17 cellular contexts compared by ENCODE assay signal in genomic region chr3:58484722-58485069, GRCh38. TPM values are rescaled to one million over a fixed set of nuclear protein-coding genes. Genes with fewer than 3 reads are reported as not detected.
A peak's percentile ranks its signal among the peaks of the same experiment; 100 is the strongest.
DNase-seq lines count a peak whose midpoint lies in the region; ATAC-seq, FAIRE-seq and TF ChIP-seq lines count a peak whose summit lies in the region.
"Had no signal": no experiment of that assay in that cellular context is flagged by ENCODE, and none has a peak within 500 bp of the region (broad histone marks: within the 10 kb centered on the region; RNA-seq: fewer than 3 reads in every experiment).

No MANE protein-coding gene starts in this region.

- H3K9me3 Mint-ChIP-seq in GM23338, result no peaks in the 10 kb centered on the region; the same call in 2 of the 3 replicates
- peaks cover 15% of the 10 kb centered on the region for H3K9me3 Mint-ChIP-seq in neural progenitor cell
- no peaks in the 10 kb centered on the region for H3K9me3 Mint-ChIP-seq in activated CD8-positive, alpha-beta T cell treated with anti-CD3 and anti-CD28 coated beads for 36 hours
- no peaks in the 10 kb centered on the region for H3K9me3 Mint-ChIP-seq in osteocyte (ENCODE audit: unreplicated experiment)

- H3K27ac ChIP-seq in GM23338 (ENCODE audit: low read depth) (peak overlapping the region; percentile 19; the same call in 1 of the 2 replicates), heart right ventricle (peak overlapping the region in 8 of 10 donors; percentile 45 to 78 (median 64)), neural progenitor cell (no peak overlapping the region), sigmoid colon (no peak overlapping the region)

- TF ChIP-seq EP300 in sigmoid colon (IDR thresholded peaks at IDR 0.05), result no peak

- ATAC-seq in GM23338 (peak; percentile 39; the same call in 2 of the 3 replicates), heart right ventricle (peak in 5 of 8 donors; percentile 48 to 68 (median 56))
- ATAC-seq in activated CD8-positive, alpha-beta T cell treated with anti-CD3 and anti-CD28 coated beads for 36 hours, result no peak

- H3K36me3 ChIP-seq in GM23338 (ENCODE audit: insufficient read depth), result no peaks in the 10 kb centered on the region
- H3K36me3 ChIP-seq in bronchial epithelial cell (ENCODE audit: control insufficient read depth, insufficient read depth, low read length), result no peaks in the 10 kb centered on the region
- H3K36me3 ChIP-seq in heart right ventricle, result no peaks in the 10 kb centered on the region
- H3K36me3 ChIP-seq in neural progenitor cell, result no peaks in the 10 kb centered on the region
- no peaks in the 10 kb centered on the region for H3K36me3 ChIP-seq in sigmoid colon

- H3F3A ChIP-seq in GM23338 (replicated peaks; ENCODE audit: low read depth) (no peaks in the 10 kb centered on the region), neural progenitor cell (ENCODE audit: low read depth) (no peaks in the 10 kb centered on the region)

- POLR2A ChIA-PET in activated CD8-positive, alpha-beta T cell treated with anti-CD3 and anti-CD28 coated beads for 36 hours (lab: Charles Lee), result interaction anchor here (1.5 kb wide), 1 partner anchor 13 kb away, joined by 5 read pairs; no protein-coding TSS in a partner anchor

- H3K4me2 ChIP-seq in GM23338, result no peak overlapping the region
- no peak overlapping the region for H3K4me2 ChIP-seq in neural progenitor cell

- H3K27ac Mint-ChIP-seq in GM23338 (no peak overlapping the region), neural progenitor cell (peak overlapping the region; percentile 66), osteocyte (ENCODE audit: unreplicated experiment) (no peak overlapping the region)
- no peak overlapping the region for H3K27ac Mint-ChIP-seq in activated CD8-positive, alpha-beta T cell treated with anti-CD3 and anti-CD28 coated beads for 36 hours

- H2AFZ ChIP-seq in GM23338 (peak overlapping the region; percentile 74), neural progenitor cell (replicated peaks) (peak overlapping the region; percentile 95)

- intact Hi-C loops in heart right ventricle (cut with DNase I) (loop anchor here in 1 of 10 donors (5.0 kb wide), 1 partner anchor 52 kb away; the partner anchor contains the start of gene PDHB), sigmoid colon (cut with DNase I) (no loop called here)
- intact Hi-C loops in activated CD8-positive, alpha-beta T cell treated with anti-CD3 and anti-CD28 coated beads for 36 hours (cut with micrococcal nuclease), result no loop called here

- peaks cover 0 to 11% (median 0%) of the 10 kb centered on the region in 11 donors for H3K9me3 ChIP-seq in heart right ventricle
- no peaks in the 10 kb centered on the region for H3K9me3 ChIP-seq in neural progenitor cell (ENCODE audit: low read depth)
- peaks cover 0 to 1% (median 0%) of the 10 kb centered on the region in 4 donors for H3K9me3 ChIP-seq in sigmoid colon

- no peak for TF ChIP-seq POLR2A in sigmoid colon (IDR thresholded peaks at IDR 0.05)

- peaks cover 8% of the 10 kb centered on the region for H3K27me3 Mint-ChIP-seq in GM23338 (ENCODE audit: insufficient read depth, low read depth, poor library complexity)
- peaks cover 11% of the 10 kb centered on the region for H3K27me3 Mint-ChIP-seq in neural progenitor cell (ENCODE audit: insufficient read depth, low read depth)
- H3K27me3 Mint-ChIP-seq in activated CD8-positive, alpha-beta T cell treated with anti-CD3 and anti-CD28 coated beads for 36 hours, result peaks cover 2% of the 10 kb centered on the region
- peaks cover 2% of the 10 kb centered on the region for H3K27me3 Mint-ChIP-seq in osteocyte (ENCODE audit: unreplicated experiment)

- H3K4me1 Mint-ChIP-seq in GM23338 (peaks cover 4% of the 10 kb centered on the region), neural progenitor cell (peaks cover 24% of the 10 kb centered on the region), osteocyte (ENCODE audit: unreplicated experiment) (peaks cover 23% of the 10 kb centered on the region)
- peaks cover under 1% of the 10 kb centered on the region for H3K4me1 Mint-ChIP-seq in activated CD8-positive, alpha-beta T cell treated with anti-CD3 and anti-CD28 coated beads for 36 hours (ENCODE audit: low read depth)

- H3K36me3 Mint-ChIP-seq in GM23338 (ENCODE audit: low read depth), result no peaks in the 10 kb centered on the region
- no peaks in the 10 kb centered on the region for H3K36me3 Mint-ChIP-seq in neural progenitor cell
- H3K36me3 Mint-ChIP-seq in activated CD8-positive, alpha-beta T cell treated with anti-CD3 and anti-CD28 coated beads for 36 hours (ENCODE audit: low read depth), result no peaks in the 10 kb centered on the region
- peaks cover 2% of the 10 kb centered on the region for H3K36me3 Mint-ChIP-seq in osteocyte (ENCODE audit: unreplicated experiment)

- H3K4me3 ChIP-seq in GM23338, result no peak overlapping the region
- H3K4me3 ChIP-seq in bronchial epithelial cell (ENCODE audit: low read depth, low read length), result no peak overlapping the region
- H3K4me3 ChIP-seq in heart right ventricle, result no peak overlapping the region
- no peak overlapping the region for H3K4me3 ChIP-seq in neural progenitor cell
- H3K4me3 ChIP-seq in sigmoid colon, result no peak overlapping the region

- CTCF ChIA-PET in activated CD8-positive, alpha-beta T cell treated with anti-CD3 and anti-CD28 coated beads for 36 hours (lab: Charles Lee), result interaction anchor here (2.9 kb wide), 1 partner anchor 21 kb away, joined by 8 read pairs; no protein-coding TSS in a partner anchor

- H3K27me3 ChIP-seq in GM23338 (ENCODE audit: insufficient read depth) (no peaks in the 10 kb centered on the region), bronchial epithelial cell (ENCODE audit: control insufficient read depth, insufficient read depth, low read length) (no peaks in the 10 kb centered on the region), heart right ventricle (no peaks in the 10 kb centered on the region), neural progenitor cell (no peaks in the 10 kb centered on the region), sigmoid colon (no peaks in the 10 kb centered on the region)

- H3K4me1 ChIP-seq in GM23338 (ENCODE audit: insufficient read depth), result no peaks in the 10 kb centered on the region; the same call in 1 of the 2 replicates
- peaks cover 0 to 54% (median 23%) of the 10 kb centered on the region in 9 donors for H3K4me1 ChIP-seq in heart right ventricle
- peaks cover 8% of the 10 kb centered on the region for H3K4me1 ChIP-seq in neural progenitor cell
- H3K4me1 ChIP-seq in sigmoid colon, result peaks cover 0 to 7% (median 2%) of the 10 kb centered on the region in 4 donors

- 53 to 59% methylated on average over 3 of the region's 3 CpGs for WGBS in heart right ventricle, 2 donors
- 82 to 85% methylated on average over 3 of the region's 3 CpGs for WGBS in sigmoid colon, 2 donors

- H3K9me2 ChIP-seq in GM23338 (ENCODE audit: insufficient read depth), result 0 out of 2 replicates have a peak, but pooled peaks cover 6% of the 10 kb centered on the region

- no peaks in the 10 kb centered on the region for H4K20me1 ChIP-seq in GM23338 (replicated peaks; ENCODE audit: insufficient read depth)
- H4K20me1 ChIP-seq in neural progenitor cell (ENCODE audit: low read depth), result no peaks in the 10 kb centered on the region

- DNase-seq in GM23338 (ENCODE audit: low spot score), result no peak
- no peak for DNase-seq in bronchial epithelial cell (ENCODE audit: low read depth)
- no peak for DNase-seq in heart right ventricle
- no peak for DNase-seq in neural progenitor cell (ENCODE audit: low spot score)
- no peak for DNase-seq in activated CD8-positive, alpha-beta T cell treated with anti-CD3 and anti-CD28 coated beads for 36 hours
- DNase-seq in osteocyte (ENCODE audit: extremely low spot score, unreplicated experiment), result no peak
- no peak for DNase-seq in sigmoid colon
- no peak for DNase-seq in activated CD8-positive, alpha-beta memory T cell treated with anti-CD3 and anti-CD28 coated beads, Interleukin-2, amount 50 U/mL, for 48 hours
- DNase-seq: DMS53, H9, Karpas-422, MM.1S, NCI-H1092 treated with DMSO at 0.1 percent for 48 hours, NCI-H1694, SHP77 treated with DMSO at 0.1 percent for 48 hours had no signal

- FAIRE-seq in bronchial epithelial cell (lab: Jason Lieb, UNC), result peak; percentile 40
- FAIRE-seq: GM19239, RCC 7860 had no signal

- H3K4me3 Mint-ChIP-seq in GM23338 (no peak overlapping the region), neural progenitor cell (no peak overlapping the region), osteocyte (ENCODE audit: unreplicated experiment) (no peak overlapping the region)
- no peak overlapping the region for H3K4me3 Mint-ChIP-seq in activated CD8-positive, alpha-beta T cell treated with anti-CD3 and anti-CD28 coated beads for 36 hours
- H3K4me3 Mint-ChIP-seq: H9 had no signal

- H3K79me2 ChIP-seq in GM23338 (replicated peaks; ENCODE audit: insufficient read depth) (no peaks in the 10 kb centered on the region), neural progenitor cell (ENCODE audit: low read depth) (no peaks in the 10 kb centered on the region)

- no peak overlapping the region for H3K9ac ChIP-seq in neural progenitor cell

- TF ChIP-seq CTCF in GM23338 (conservative IDR thresholded peaks at IDR 0.05; ENCODE audit: low read depth in 2 of 2) (no peak), bronchial epithelial cell (IDR thresholded peaks at IDR 0.05; ENCODE audit: insufficient read depth, low read length, severe bottlenecking) (no peak), heart right ventricle (IDR thresholded peaks at IDR 0.05) (no peak), neural progenitor cell (IDR thresholded peaks at IDR 0.05) (no peak), osteocyte (IDR thresholded peaks at IDR 0.05) (no peak), sigmoid colon (IDR thresholded peaks at IDR 0.05) (no peak)
- no peak for TF ChIP-seq CTCF in activated CD8-positive, alpha-beta T cell treated with anti-CD3 and anti-CD28 coated beads for 36 hours (IDR thresholded peaks at IDR 0.05)

RNA-seq across cellular contexts. Expression of gene KCTD6, which starts 7.2 kb away (rescaled TPM):
- total RNA-seq in GM23338 (2014; rRNA removed; shearing (Covaris generic)), result 22.8 and 28.3 TPM in 2 replicates
- 27.0 and 34.6 TPM in 2 replicates for polyA plus RNA-seq in GM23338 (2016; fragmentation: Nextera tagmentation; extraction: Ambion mirVana)
- total RNA-seq in bronchial epithelial cell, result 3.9 and 5.0 TPM in 2 replicates
- 1 to 10 TPM; 3.6 to 8.9 (median 7.2) TPM for total RNA-seq in heart right ventricle
- polyA plus RNA-seq in heart right ventricle, result 10 to 100 TPM in 1 of 2 donors, 1 to 10 TPM in 1; 6.9 to 12.7 TPM
- total RNA-seq in neural progenitor cell (ENCODE audit: low replicate concordance), result 29.3 and 39.6 TPM in 2 replicates
- 1 to 10 TPM; 5.6 to 5.8 TPM for total RNA-seq in activated CD8-positive, alpha-beta T cell treated with anti-CD3 and anti-CD28 coated beads for 36 hours
- total RNA-seq in osteocyte, result 13.6 and 14.4 TPM in 2 replicates
- total RNA-seq in sigmoid colon, result 10 to 100 TPM; 11.0 to 25.3 (median 17.7) TPM
- 10 to 100 TPM in 1 of 3 donors, 1 to 10 TPM in 2; 4.6 to 12.0 (median 6.0) TPM for polyA plus RNA-seq in sigmoid colon

RNA-seq across cellular contexts. Expression of gene PDHB, which starts 51.1 kb away (rescaled TPM):
- 153 and 222 TPM in 2 replicates for total RNA-seq in GM23338 (2014; rRNA removed; shearing (Covaris generic))
- polyA plus RNA-seq in GM23338 (2016; fragmentation: Nextera tagmentation; extraction: Ambion mirVana), result 161 and 172 TPM in 2 replicates
- 32.4 and 37.5 TPM in 2 replicates for total RNA-seq in bronchial epithelial cell
- total RNA-seq in heart right ventricle, result 100 to 1,000 TPM; 170 to 255 (median 217) TPM
- 100 to 1,000 TPM; 140 to 157 TPM for polyA plus RNA-seq in heart right ventricle
- 155 and 203 TPM in 2 replicates for total RNA-seq in neural progenitor cell (ENCODE audit: low replicate concordance)
- 10 to 100 TPM; 53.9 to 58.8 TPM for total RNA-seq in activated CD8-positive, alpha-beta T cell treated with anti-CD3 and anti-CD28 coated beads for 36 hours
- total RNA-seq in osteocyte, result 85.5 and 89.0 TPM in 2 replicates
- total RNA-seq in sigmoid colon, result 100 to 1,000 TPM in 2 of 4 donors, 10 to 100 TPM in 2; 92.0 to 105 (median 98.9) TPM
- polyA plus RNA-seq in sigmoid colon, result 100 to 1,000 TPM in 2 of 3 donors, 10 to 100 TPM in 1; 69.4 to 120 (median 111) TPM

RNA-seq across cellular contexts. Expression of gene ACOX2, which starts 52.3 kb away (rescaled TPM):
- total RNA-seq in GM23338 (2014; rRNA removed; shearing (Covaris generic)), result 0.31 and 1.1 TPM in 2 replicates
- polyA plus RNA-seq in GM23338 (2016; fragmentation: Nextera tagmentation; extraction: Ambion mirVana) (1.9 and 2.9 TPM in 2 replicates), heart right ventricle (10 to 100 TPM in 1 of 2 donors, 1 to 10 TPM in 1; 7.6 to 64.9 TPM), sigmoid colon (10 to 100 TPM in 2 of 3 donors, 1 to 10 TPM in 1; 6.9 to 18.0 (median 14.2) TPM)
- total RNA-seq in bronchial epithelial cell (0.26 TPM in 1 of 2 replicates, not detected in the other), heart right ventricle (10 to 100 TPM; 30.1 to 46.4 (median 34.9) TPM), neural progenitor cell (ENCODE audit: low replicate concordance) (4.3 and 7.6 TPM in 2 replicates), osteocyte (0.51 TPM in 1 of 2 replicates, not detected in the other), sigmoid colon (10 to 100 TPM; 26.0 to 35.8 (median 30.5) TPM)
- total RNA-seq in activated CD8-positive, alpha-beta T cell treated with anti-CD3 and anti-CD28 coated beads for 36 hours, result not detected

Comparison
In these comparisons a context has a peak if more than half of its experiments do, and no peak if none do; other contexts are left out.
1. H3K27ac ChIP-seq: peak in GM23338 (single experiment) and heart right ventricle (8 of 10); none in neural progenitor cell (single experiment) and sigmoid colon (0 of 4).